ENCODE assay signal across 20 cellular contexts in genomic region chr5:72814104-72814503, GRCh38.
"Had no signal": no experiment of that assay in that cellular context is flagged by ENCODE, and none has a peak within 500 bp of the region (broad histone marks: within the 10 kb centered on the region; RNA-seq: fewer than 3 reads in every experiment).

No MANE protein-coding gene starts in this region.

- H3K9me3 ChIP-seq: gastrocnemius medialis, heart right ventricle, thoracic aorta had no signal

- DNase-seq: cortex of kidney; dorsolateral prefrontal cortex; effector CD8-positive, alpha-beta T cell; gastrocnemius medialis; heart right ventricle; hypothalamus; islet precursor cell; mammary epithelial cell; naive thymus-derived CD4-positive, alpha-beta T cell; nephron progenitor cell; right cardiac atrium; small intestine; stimulated activated CD4-positive, alpha-beta T cell treated with anti-CD3 and anti-CD28 coated beads, Interleukin-12 subunit alpha, Interleukin-12 subunit beta, amount 100 ng/mL, for 4 hours; stimulated activated naive CD4-positive, alpha-beta T cell; stomach; substantia nigra; trophoblast cell had no signal

- H3K4me3 ChIP-seq: gastrocnemius medialis, heart right ventricle, stomach, thoracic aorta had no signal

- H3K27me3 ChIP-seq: dorsolateral prefrontal cortex, gastrocnemius medialis, heart right ventricle, stomach had no signal

- ATAC-seq: esophagus mucosa; gastrocnemius medialis; heart right ventricle; left lobe of liver; naive thymus-derived CD4-positive, alpha-beta T cell; right cardiac atrium had no signal

- H3K36me3 ChIP-seq: gastrocnemius medialis, heart right ventricle, stomach, thoracic aorta had no signal
